Comparison of ENCODE assay signal across 27 cellular contexts in the genomic region with DNA sequence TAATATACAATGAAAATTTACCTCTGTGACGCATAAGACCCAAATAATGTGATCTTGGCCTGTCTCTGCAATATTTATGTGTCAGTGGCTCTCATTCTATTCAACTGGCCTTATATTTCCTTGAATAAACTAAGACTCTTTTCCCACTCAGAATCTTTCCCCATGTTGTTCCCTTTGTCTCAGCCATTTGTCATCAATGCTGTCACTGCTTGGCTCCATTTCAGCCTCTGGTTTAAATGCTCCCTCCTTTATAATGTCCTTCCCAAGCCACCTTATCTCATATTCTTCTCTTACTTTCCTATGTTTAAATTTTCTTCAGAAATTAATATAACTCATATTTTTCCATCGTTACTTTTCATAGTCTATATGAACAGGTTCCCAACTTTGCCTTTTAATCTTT.
DNase-seq lines count a peak whose midpoint lies in the region; ATAC-seq, FAIRE-seq and TF ChIP-seq lines count a peak whose summit lies in the region.
"Had no signal": no experiment of that assay in that cellular context is flagged by ENCODE, and none has a peak within 500 bp of the region (broad histone marks: within the 10 kb centered on the region; RNA-seq: fewer than 3 reads in every experiment).

No MANE protein-coding gene starts in this region.

- no peaks in the 10 kb centered on the region for H3K4me1 ChIP-seq in PC-3 (ENCODE audit: insufficient read depth, low read length)
- H3K4me1 ChIP-seq in pancreas = peaks cover 0 to 10% (median 5%) of the 10 kb centered on the region in 3 donors
- H3K4me1 ChIP-seq: BE2C, BLaER1 had no signal

- DNase-seq in G401 (ENCODE audit: low spot score) (peak; percentile 48), PC-3 (peak; percentile 1), cerebellum (ENCODE audit: low spot score) (peak; percentile 22), pancreas (no peak), NCI-H526 treated with DMSO at 0.1 percent for 48 hours (lab: John Stamatoyannopoulos, UW) (no peak), caudate nucleus (lab: John Stamatoyannopoulos, UW) (no peak)
- DNase-seq: 8988T; ACHN; BE2C; CD4-positive, alpha-beta memory T cell; CD4-positive, CD25-positive, alpha-beta regulatory T cell; CD8-positive, alpha-beta memory T cell; COR-L47; DMS 273 treated with DMSO at 0.1 percent for 48 hours; DMS153; DMS53; DMS79; DND-41; EL; GF-D8 had no signal

- no peaks in the 10 kb centered on the region for H3K9me2 ChIP-seq in PC-3 (replicated peaks; ENCODE audit: low read length)

- no peaks in the 10 kb centered on the region for H3F3A ChIP-seq in PC-3 (ENCODE audit: low read length, unreplicated experiment)

- H3K9me3 ChIP-seq in PC-3 (ENCODE audit: low read length) = no peaks in the 10 kb centered on the region
- no peaks in the 10 kb centered on the region for H3K9me3 ChIP-seq in pancreas
- H3K9me3 ChIP-seq: BE2C, BLaER1 had no signal

- ATAC-seq in PC-3 (no peak), pancreas (peak in 3 of 4 donors; percentile 37 to 63 (median 43)), GM21737 (IDR thresholded peaks at IDR 0.05; ENCODE audit: unreplicated experiment) (no peak), HG02642 (IDR thresholded peaks at IDR 0.05; ENCODE audit: poor library complexity, unreplicated experiment) (no peak)

- no peaks in the 10 kb centered on the region for H4K20me1 ChIP-seq in PC-3 (ENCODE audit: low read length)
- H4K20me1 ChIP-seq: BLaER1 had no signal

- H3K4me2 ChIP-seq in PC-3 (ENCODE audit: low read length) = no peak overlapping the region
- H3K4me2 ChIP-seq: BLaER1 had no signal

- CTCF ChIA-PET in PC-3 (lab: Charles Lee) = no interaction called here

- POLR2A ChIA-PET in PC-3 (lab: Charles Lee; ENCODE audit: unreplicated experiment) = no interaction called here

- in situ Hi-C loops in G401 (cut with HindIII; ENCODE audit: low sequenced_read_pairs) = no loop called here

- no peak for FAIRE-seq in pancreas (lab: Jason Lieb, UNC)
- FAIRE-seq: A204.1, G401.6, GM12891, GM19239 had no signal

- 86 to 96% methylated on average over 2 of the region's 2 CpGs for WGBS in pancreas, 2 donors

- H3K9ac ChIP-seq in PC-3 (ENCODE audit: low read length) = no peak overlapping the region
- H3K9ac ChIP-seq: BLaER1 had no signal

- intact Hi-C loops in PC-3 (cut with micrococcal nuclease) = no loop called here
- intact Hi-C loops in pancreas (cut with DNase I) = no loop called here

- no peaks in the 10 kb centered on the region for H3K27me3 ChIP-seq in PC-3 (ENCODE audit: low read length)
- H3K27me3 ChIP-seq in pancreas = no peaks in the 10 kb centered on the region
- H3K27me3 ChIP-seq: BE2C, BLaER1 had no signal

- BruUV-seq in PC-3 (replicated peaks; lab: Mats Ljungman, UMichigan) = no TSS peak

- H3K36me3 ChIP-seq in PC-3 (ENCODE audit: low read depth, low read length) (no peaks in the 10 kb centered on the region), pancreas (no peaks in the 10 kb centered on the region)
- H3K36me3 ChIP-seq: BE2C, BLaER1 had no signal

- no peak overlapping the region for H3K27ac ChIP-seq in PC-3 (ENCODE audit: low read length)
- no peak overlapping the region for H3K27ac ChIP-seq in pancreas
- H3K27ac ChIP-seq in caudate nucleus (ENCODE audit: low read depth, low read length) = no peak overlapping the region
- H3K27ac ChIP-seq: BLaER1 had no signal

- TF ChIP-seq CTCF in PC-3 (conservative IDR thresholded peaks at IDR 0.05; ENCODE audit: low read depth, low read length) (no peak), pancreas (IDR thresholded peaks at IDR 0.05) (no peak)

- no peak overlapping the region for H3K4me3 ChIP-seq in PC-3 (ENCODE audit: low read length)
- H3K4me3 ChIP-seq in pancreas = no peak overlapping the region
- H3K4me3 ChIP-seq: BLaER1 had no signal

- no peak overlapping the region for H2AFZ ChIP-seq in PC-3 (ENCODE audit: low read length)

- no peaks in the 10 kb centered on the region for H3K79me2 ChIP-seq in PC-3 (ENCODE audit: low read length)

Comparison
In these comparisons a context has a peak if more than half of its experiments do, and no peak if none do; other contexts are left out.
1. DNase-seq: peak in G401 (single experiment), PC-3 (single experiment) and cerebellum (single experiment); none in pancreas (0 of 6), NCI-H526 treated with DMSO at 0.1 percent for 48 hours (single experiment) and caudate nucleus (0 of 61).
2. ATAC-seq: peak in pancreas (3 of 4); none in PC-3 (single experiment), GM21737 (single experiment) and HG02642 (single experiment).